Comparison of ENCODE assay signal across 1 cellular context in the genomic region with DNA sequence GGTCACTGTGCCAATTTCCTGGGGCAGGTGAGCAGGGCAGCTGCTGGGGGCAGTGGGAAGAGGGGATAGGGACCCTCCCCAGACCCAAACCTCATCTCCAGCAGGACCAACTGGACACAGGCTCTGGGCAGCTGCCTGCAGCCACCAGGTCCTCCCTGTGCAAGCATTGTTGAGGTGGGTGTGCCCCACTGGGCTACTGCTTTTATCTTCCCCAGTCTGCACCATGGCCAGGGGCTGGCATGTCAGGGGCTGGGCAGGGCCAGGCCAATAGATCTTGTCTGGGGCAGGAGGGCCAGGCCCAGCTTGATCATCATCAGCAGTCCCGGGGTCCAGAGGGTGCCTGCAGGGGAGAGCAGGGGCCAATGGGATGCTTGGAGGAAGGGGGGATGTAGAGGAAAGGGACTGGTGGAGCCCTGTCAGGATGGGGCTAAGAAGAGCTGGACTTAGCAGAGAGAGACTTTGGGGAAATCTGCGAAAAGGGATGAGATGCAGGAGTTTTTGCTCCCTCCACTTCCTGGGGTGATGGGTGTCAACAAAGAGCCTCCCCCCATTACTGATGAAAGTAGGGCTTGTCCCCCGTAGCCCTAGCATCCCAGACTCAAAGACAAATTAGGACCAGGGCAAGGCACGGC.
TF ChIP-seq lines count a peak whose summit lies in the region.

No MANE protein-coding gene starts in this region.

TF ChIP-seq in IMR-90, 13 proteins besides CTCF, POLR2A, EP300 and RAD21:
- TF ChIP-seq SMC3 (IDR thresholded peaks at IDR 0.05; ENCODE audit: low read depth, low read length) (no peak), CHD1 (IDR thresholded peaks at IDR 0.05; ENCODE audit: low read depth, low read length) (no peak), MAFK (IDR thresholded peaks at IDR 0.05; ENCODE audit: low read depth, low read length) (no peak), RCOR1 (IDR thresholded peaks at IDR 0.05; ENCODE audit: insufficient replicate concordance, low read length) (no peak), MAZ (IDR thresholded peaks at IDR 0.05; ENCODE audit: borderline replicate concordance, low read depth, low read length) (no peak), MXI1 (IDR thresholded peaks at IDR 0.05; ENCODE audit: borderline replicate concordance, low read depth, low read length) (no peak), CEBPB (IDR thresholded peaks at IDR 0.05; ENCODE audit: low read depth, low read length) (no peak), BHLHE40 (IDR thresholded peaks at IDR 0.05; ENCODE audit: low read depth, low read length) (no peak), NFE2L2 (IDR thresholded peaks at IDR 0.05; ENCODE audit: low read depth, low read length) (no peak), FOS (IDR thresholded peaks at IDR 0.05; ENCODE audit: low read depth, low read length) (no peak), RFX5 (IDR thresholded peaks at IDR 0.05; ENCODE audit: low read depth, low read length) (no peak)
- TF ChIP-seq, protein P1, sequence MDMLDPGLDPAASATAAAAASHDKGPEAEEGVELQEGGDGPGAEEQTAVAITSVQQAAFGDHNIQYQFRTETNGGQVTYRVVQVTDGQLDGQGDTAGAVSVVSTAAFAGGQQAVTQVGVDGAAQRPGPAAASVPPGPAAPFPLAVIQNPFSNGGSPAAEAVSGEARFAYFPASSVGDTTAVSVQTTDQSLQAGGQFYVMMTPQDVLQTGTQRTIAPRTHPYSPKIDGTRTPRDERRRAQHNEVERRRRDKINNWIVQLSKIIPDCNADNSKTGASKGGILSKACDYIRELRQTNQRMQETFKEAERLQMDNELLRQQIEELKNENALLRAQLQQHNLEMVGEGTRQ (IDR thresholded peaks at IDR 0.05; ENCODE audit: low read depth, low read length), result no peak
- TF ChIP-seq, protein P2, sequence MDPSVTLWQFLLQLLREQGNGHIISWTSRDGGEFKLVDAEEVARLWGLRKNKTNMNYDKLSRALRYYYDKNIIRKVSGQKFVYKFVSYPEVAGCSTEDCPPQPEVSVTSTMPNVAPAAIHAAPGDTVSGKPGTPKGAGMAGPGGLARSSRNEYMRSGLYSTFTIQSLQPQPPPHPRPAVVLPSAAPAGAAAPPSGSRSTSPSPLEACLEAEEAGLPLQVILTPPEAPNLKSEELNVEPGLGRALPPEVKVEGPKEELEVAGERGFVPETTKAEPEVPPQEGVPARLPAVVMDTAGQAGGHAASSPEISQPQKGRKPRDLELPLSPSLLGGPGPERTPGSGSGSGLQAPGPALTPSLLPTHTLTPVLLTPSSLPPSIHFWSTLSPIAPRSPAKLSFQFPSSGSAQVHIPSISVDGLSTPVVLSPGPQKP (IDR thresholded peaks at IDR 0.05; ENCODE audit: borderline replicate concordance, low read depth, low read length), result no peak
